Comparison of ENCODE assay signal across 8 cellular contexts in genomic region chr22:20494978-20495860, GRCh38. TPM values are rescaled to one million over a fixed set of nuclear protein-coding genes. Genes with fewer than 3 reads are reported as not detected.
DNase-seq lines count a peak whose midpoint lies in the region; ATAC-seq, FAIRE-seq and TF ChIP-seq lines count a peak whose summit lies in the region.

KLHL22 (minus strand) TSS chr22:20495795; CDS start chr22:20489211, 6,584 bp downstream.

- CTCF ChIA-PET in activated CD8-positive, alpha-beta T cell treated with anti-CD3 and anti-CD28 coated beads, Interleukin-2, amount 10 ng/mL, durations not matched to agents 7 days and 5 days (lab: Charles Lee), result interaction anchor here (1.2 to 3.1 kb wide), 5 partner anchors 31 to 76 kb away, joined by 4 to 16 read pairs (median 11); no protein-coding TSS in a partner anchor
- CTCF ChIA-PET in naive thymus-derived CD4-positive, alpha-beta T cell (lab: Charles Lee), result interaction anchor here (0.6 to 1.9 kb wide), 9 partner anchors 15 to 251 kb away, joined by 3 to 5 read pairs (median 3); no protein-coding TSS in a partner anchor

- intact Hi-C loops in naive thymus-derived CD4-positive, alpha-beta T cell (cut with micrococcal nuclease), result loop anchor here (1.0 to 10.0 kb wide), 5 partner anchors 12 to 360 kb away; partner anchors contain the start of genes DGCR6L (in 1 of the 2), MED15 (in 1 of the 2), PI4KA (in 1 of the 2) and SNAP29 (in 1 of the 2)

- no peak for TF ChIP-seq CTCF in fibroblast of mammary gland (conservative IDR thresholded peaks at IDR 0.05; ENCODE audit: control insufficient read depth, insufficient read depth, low read depth, low read length)

- no peaks in the 10 kb centered on the region for H3K27me3 Mint-ChIP-seq in activated CD8-positive, alpha-beta T cell treated with anti-CD3 and anti-CD28 coated beads, Interleukin-2, amount 10 ng/mL, durations not matched to agents 7 days and 5 days (ENCODE audit: low read depth)
- H3K27me3 Mint-ChIP-seq in naive thymus-derived CD4-positive, alpha-beta T cell, result no peaks in the 10 kb centered on the region

- peak within 1 kb of the TSS; percentile 71 for H3K4me3 ChIP-seq in fibroblast of mammary gland (ENCODE audit: control insufficient read depth, low read depth, low read length)
- H3K4me3 ChIP-seq in naive thymus-derived CD4-positive, alpha-beta T cell (ENCODE audit: low read length), result peak within 1 kb of the TSS; percentile 100

- H3K4me3 Mint-ChIP-seq in activated CD8-positive, alpha-beta T cell treated with anti-CD3 and anti-CD28 coated beads, Interleukin-2, amount 10 ng/mL, durations not matched to agents 7 days and 5 days, result peak within 1 kb of the TSS; percentile 85
- H3K4me3 Mint-ChIP-seq in naive thymus-derived CD4-positive, alpha-beta T cell, result peak within 1 kb of the TSS; percentile 88 to 98 (median 94)

- H3K4me1 Mint-ChIP-seq in activated CD8-positive, alpha-beta T cell treated with anti-CD3 and anti-CD28 coated beads, Interleukin-2, amount 10 ng/mL, durations not matched to agents 7 days and 5 days (ENCODE audit: low read depth), result peaks cover 35% of the 10 kb centered on the region
- H3K4me1 Mint-ChIP-seq in naive thymus-derived CD4-positive, alpha-beta T cell, result peaks cover 36 to 64% (median 58%) of the 10 kb centered on the region in 7 donors

- no peaks in the 10 kb centered on the region for H3K9me3 ChIP-seq in KOPT-K1 (ENCODE audit: insufficient read depth, low read length, poor library complexity, severe bottlenecking)
- no peaks in the 10 kb centered on the region for H3K9me3 ChIP-seq in naive thymus-derived CD4-positive, alpha-beta T cell (ENCODE audit: control insufficient read depth in 2 of 3, low read length in 3 of 3)

- no peaks in the 10 kb centered on the region for H3K27me3 ChIP-seq in naive thymus-derived CD4-positive, alpha-beta T cell (ENCODE audit: control insufficient read depth in 2 of 2, insufficient read depth in 2 of 2, low read length in 2 of 2)

- ATAC-seq in activated CD8-positive, alpha-beta T cell treated with anti-CD3 and anti-CD28 coated beads, Interleukin-2, amount 10 ng/mL, durations not matched to agents 7 days and 5 days, result peak; percentile 46
- no peak for ATAC-seq in naive thymus-derived CD4-positive, alpha-beta T cell

- POLR2A ChIA-PET in activated CD8-positive, alpha-beta T cell treated with anti-CD3 and anti-CD28 coated beads, Interleukin-2, amount 10 ng/mL, durations not matched to agents 7 days and 5 days (lab: Charles Lee), result interaction anchor here (0.9 to 2.4 kb wide), 4 partner anchors 11 to 31 kb away, joined by 3 to 21 read pairs (median 3); partner anchors contain the start of gene MED15
- POLR2A ChIA-PET in naive thymus-derived CD4-positive, alpha-beta T cell (lab: Charles Lee), result interaction anchor here (0.6 to 3.9 kb wide), 13 partner anchors 12 to 177 kb away, joined by 3 to 47 read pairs (median 4); partner anchors contain the start of gene MED15

- DNase-seq in NCI-H524 (lab: John Stamatoyannopoulos, UW), result peak; percentile 38 to 67
- DNase-seq in NCI-H524 treated with DMSO at 0.1 percent for 48 hours (lab: John Stamatoyannopoulos, UW), result no peak
- no peak for DNase-seq in H4 (ENCODE audit: low spot score)
- peak; percentile 52 for DNase-seq in activated CD8-positive, alpha-beta T cell treated with anti-CD3 and anti-CD28 coated beads, Interleukin-2, amount 10 ng/mL, durations not matched to agents 7 days and 5 days
- DNase-seq in fibroblast of mammary gland (ENCODE audit: low read depth), result peak; percentile 26
- DNase-seq in naive thymus-derived CD4-positive, alpha-beta T cell, result peak in 7 of 9 donors; percentile 8 to 26 (median 20)
- DNase-seq in urothelium cell line (ENCODE audit: low spot score), result peak; percentile 83

- no peaks in the 10 kb centered on the region for H3K9me3 Mint-ChIP-seq in activated CD8-positive, alpha-beta T cell treated with anti-CD3 and anti-CD28 coated beads, Interleukin-2, amount 10 ng/mL, durations not matched to agents 7 days and 5 days (ENCODE audit: insufficient read depth)
- no peaks in the 10 kb centered on the region for H3K9me3 Mint-ChIP-seq in naive thymus-derived CD4-positive, alpha-beta T cell

- FAIRE-seq in urothelium cell line (lab: Jason Lieb, UNC), result peak; percentile 81

- H3K27ac ChIP-seq in KOPT-K1 (ENCODE audit: low read depth, low read length, poor library complexity, severe bottlenecking), result peak within 1 kb of the TSS; percentile 60
- peak within 1 kb of the TSS; percentile 85 for H3K27ac ChIP-seq in naive thymus-derived CD4-positive, alpha-beta T cell (ENCODE audit: low read depth, low read length)

- no peaks in the 10 kb centered on the region for H3K36me3 ChIP-seq in KOPT-K1 (ENCODE audit: insufficient read depth, low read length)
- H3K36me3 ChIP-seq in naive thymus-derived CD4-positive, alpha-beta T cell (ENCODE audit: control insufficient read depth in 2 of 3, insufficient read depth in 3 of 3, low read length in 3 of 3), result no peaks in the 10 kb centered on the region

- peaks cover 13 to 49% of the 10 kb centered on the region in 2 donors for H3K4me1 ChIP-seq in naive thymus-derived CD4-positive, alpha-beta T cell (ENCODE audit: control insufficient read depth in 2 of 2, insufficient read depth in 2 of 2, low read length in 2 of 2)

- peak within 1 kb of the TSS; percentile 84 for H3K27ac Mint-ChIP-seq in activated CD8-positive, alpha-beta T cell treated with anti-CD3 and anti-CD28 coated beads, Interleukin-2, amount 10 ng/mL, durations not matched to agents 7 days and 5 days
- peak within 1 kb of the TSS; percentile 89 to 95 (median 93) for H3K27ac Mint-ChIP-seq in naive thymus-derived CD4-positive, alpha-beta T cell

- peaks cover 6% of the 10 kb centered on the region for H3K36me3 Mint-ChIP-seq in activated CD8-positive, alpha-beta T cell treated with anti-CD3 and anti-CD28 coated beads, Interleukin-2, amount 10 ng/mL, durations not matched to agents 7 days and 5 days (ENCODE audit: low read depth)
- peaks cover 0 to 7% (median under 1%) of the 10 kb centered on the region in 5 donors for H3K36me3 Mint-ChIP-seq in naive thymus-derived CD4-positive, alpha-beta T cell

RNA-seq across cellular contexts. Expression of gene KLHL22, which starts in this region (rescaled TPM):
- total RNA-seq in H4 (2014; rRNA removed; shearing (Covaris generic)), result 8.6 and 13.7 TPM in 2 replicates
- 10 to 100 TPM; 29.2 to 30.1 TPM for total RNA-seq in activated CD8-positive, alpha-beta T cell treated with anti-CD3 and anti-CD28 coated beads, Interleukin-2, amount 10 ng/mL, durations not matched to agents 7 days and 5 days
- total RNA-seq in naive thymus-derived CD4-positive, alpha-beta T cell, result 10 to 100 TPM; 31.1 to 71.3 (median 42.0) TPM
- 10 to 100 TPM; 20.6 to 26.2 TPM for polyA plus RNA-seq in naive thymus-derived CD4-positive, alpha-beta T cell

Comparison
In these comparisons a context has a peak if more than half of its experiments do, and no peak if none do; other contexts are left out.
1. DNase-seq: peak in NCI-H524 (2 of 2), activated CD8-positive, alpha-beta T cell treated with anti-CD3 and anti-CD28 coated beads, Interleukin-2, amount 10 ng/mL, durations not matched to agents 7 days and 5 days (single experiment), fibroblast of mammary gland (single experiment), naive thymus-derived CD4-positive, alpha-beta T cell (7 of 9) and urothelium cell line (single experiment); none in NCI-H524 treated with DMSO at 0.1 percent for 48 hours (single experiment) and H4 (single experiment).